Comparison of ENCODE assay signal across 7 cellular contexts in the genomic region with DNA sequence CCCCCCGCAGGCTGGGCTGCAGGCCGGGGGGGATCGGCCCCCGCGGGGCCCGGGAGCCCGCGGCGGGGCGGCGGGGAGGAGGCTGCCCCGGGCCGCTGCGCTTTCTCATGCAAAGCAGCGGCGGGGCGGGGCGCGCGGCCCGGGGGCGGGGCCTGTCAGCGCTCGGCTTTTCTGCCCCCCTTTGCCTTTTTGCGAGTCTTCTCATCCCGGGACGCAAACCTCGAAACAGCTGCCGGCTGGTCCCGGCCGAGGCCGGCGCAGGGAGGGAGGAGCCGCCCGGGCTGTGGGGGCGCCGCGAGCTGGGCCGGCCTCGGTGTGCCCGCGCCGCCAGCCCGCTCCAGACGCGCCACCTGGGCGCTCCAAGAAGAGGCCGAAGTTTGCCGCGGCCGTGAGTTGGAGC. TPM values are rescaled to one million over a fixed set of nuclear protein-coding genes. Genes with fewer than 3 reads are reported as not detected.
A peak's percentile ranks its signal among the peaks of the same experiment; 100 is the strongest.
DNase-seq lines count a peak whose midpoint lies in the region; ATAC-seq and TF ChIP-seq lines count a peak whose summit lies in the region.

A gene with protein sequence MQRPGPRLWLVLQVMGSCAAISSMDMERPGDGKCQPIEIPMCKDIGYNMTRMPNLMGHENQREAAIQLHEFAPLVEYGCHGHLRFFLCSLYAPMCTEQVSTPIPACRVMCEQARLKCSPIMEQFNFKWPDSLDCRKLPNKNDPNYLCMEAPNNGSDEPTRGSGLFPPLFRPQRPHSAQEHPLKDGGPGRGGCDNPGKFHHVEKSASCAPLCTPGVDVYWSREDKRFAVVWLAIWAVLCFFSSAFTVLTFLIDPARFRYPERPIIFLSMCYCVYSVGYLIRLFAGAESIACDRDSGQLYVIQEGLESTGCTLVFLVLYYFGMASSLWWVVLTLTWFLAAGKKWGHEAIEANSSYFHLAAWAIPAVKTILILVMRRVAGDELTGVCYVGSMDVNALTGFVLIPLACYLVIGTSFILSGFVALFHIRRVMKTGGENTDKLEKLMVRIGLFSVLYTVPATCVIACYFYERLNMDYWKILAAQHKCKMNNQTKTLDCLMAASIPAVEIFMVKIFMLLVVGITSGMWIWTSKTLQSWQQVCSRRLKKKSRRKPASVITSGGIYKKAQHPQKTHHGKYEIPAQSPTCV (plus strand): TSS at position 198 of the 400 bp plus-strand sequence. CDS start 479 bp downstream, outside the sequence.

- H3K9me3 ChIP-seq in left lung: no peaks in the 10 kb centered on the region

- ATAC-seq in left lung (peak; percentile 68), GM18861 (IDR thresholded peaks at IDR 0.05; ENCODE audit: unreplicated experiment) (no peak), GM18505 (IDR thresholded peaks at IDR 0.05; ENCODE audit: unreplicated experiment) (no peak), GM21825 (IDR thresholded peaks at IDR 0.05; ENCODE audit: unreplicated experiment) (no peak)

- in situ Hi-C loops in astrocyte of the spinal cord (cut with HindIII; ENCODE audit: low sequenced_read_pairs): no loop called here

- H3K27ac ChIP-seq in left lung: no peak within 1 kb of the TSS

- peaks cover 6 to 15% of the 10 kb centered on the region in 2 donors for H3K4me1 ChIP-seq in left lung

- TF ChIP-seq CTCF in astrocyte of the spinal cord (IDR thresholded peaks at IDR 0.05; ENCODE audit: low read depth, low read length): no peak
- no peak for TF ChIP-seq CTCF in left lung (IDR thresholded peaks at IDR 0.05)

- H3K36me3 ChIP-seq in left lung: no peaks in the 10 kb centered on the region

- no peak for TF ChIP-seq POLR2A in GM18505 (IDR thresholded peaks at IDR 0.05; ENCODE audit: borderline replicate concordance, extremely low read depth, insufficient read depth, insufficient read length)

- H3K36me3 Mint-ChIP-seq in stimulated activated naive CD8-positive, alpha-beta T cell treated with anti-CD3 and anti-CD28 coated beads, Interleukin-15, Interleukin-2, amounts not matched to agents 100 ng/mL and 50 ng/mL, for 24 hours (ENCODE audit: low read depth): no peaks in the 10 kb centered on the region

- no peaks in the 10 kb centered on the region for H3K9me3 Mint-ChIP-seq in stimulated activated naive CD8-positive, alpha-beta T cell treated with anti-CD3 and anti-CD28 coated beads, Interleukin-15, Interleukin-2, amounts not matched to agents 100 ng/mL and 50 ng/mL, for 24 hours

- intact Hi-C loops in left lung (cut with DNase I): no loop called here

- peak within 1 kb of the TSS; percentile 2 for H3K4me3 ChIP-seq in astrocyte of the spinal cord (ENCODE audit: low read depth, low read length)
- H3K4me3 ChIP-seq in left lung: peak within 1 kb of the TSS; percentile 24 to 37

- peaks cover 58 to 95% of the 10 kb centered on the region in 2 donors for H3K27me3 ChIP-seq in left lung

- DNase-seq in NCI-H146 (lab: John Stamatoyannopoulos, UW): peak; percentile 39
- DNase-seq in astrocyte of the spinal cord (ENCODE audit: low read depth, low spot score): no peak
- DNase-seq in left lung: no peak

- H3K4me3 Mint-ChIP-seq in stimulated activated naive CD8-positive, alpha-beta T cell treated with anti-CD3 and anti-CD28 coated beads, Interleukin-15, Interleukin-2, amounts not matched to agents 100 ng/mL and 50 ng/mL, for 24 hours: peak within 1 kb of the TSS; percentile 37

- H3K4me1 Mint-ChIP-seq in stimulated activated naive CD8-positive, alpha-beta T cell treated with anti-CD3 and anti-CD28 coated beads, Interleukin-15, Interleukin-2, amounts not matched to agents 100 ng/mL and 50 ng/mL, for 24 hours (ENCODE audit: low read depth): peaks cover 3% of the 10 kb centered on the region

- H3K27me3 Mint-ChIP-seq in stimulated activated naive CD8-positive, alpha-beta T cell treated with anti-CD3 and anti-CD28 coated beads, Interleukin-15, Interleukin-2, amounts not matched to agents 100 ng/mL and 50 ng/mL, for 24 hours: peaks cover 41% of the 10 kb centered on the region

- no peak within 1 kb of the TSS for H3K27ac Mint-ChIP-seq in stimulated activated naive CD8-positive, alpha-beta T cell treated with anti-CD3 and anti-CD28 coated beads, Interleukin-15, Interleukin-2, amounts not matched to agents 100 ng/mL and 50 ng/mL, for 24 hours

RNA-seq across cellular contexts. Expression of the gene that starts here (rescaled TPM):
- under 1 TPM; 0.82 to 0.92 TPM for total RNA-seq in left lung

Comparison
In these comparisons a context has a peak if more than half of its experiments do, and no peak if none do; other contexts are left out.
1. Peak in ATAC-seq and H3K4me3 ChIP-seq in left lung; RNA of the gene not detected or under 1 TPM.